15 cellular contexts compared by ENCODE assay signal in genomic region chr2:235043762-235044500, GRCh38.
DNase-seq lines count a peak whose midpoint lies in the region; ATAC-seq lines count a peak whose summit lies in the region.
"Had no signal": no experiment of that assay in that cellular context is flagged by ENCODE, and none has a peak within 500 bp of the region (broad histone marks: within the 10 kb centered on the region; RNA-seq: fewer than 3 reads in every experiment).

No MANE protein-coding gene starts in this region.

- H3K27me3 Mint-ChIP-seq in IgD-negative memory B cell (peaks cover 6% of the 10 kb centered on the region), T-helper 17 cell (peaks cover 35% of the 10 kb centered on the region)
- H3K27me3 Mint-ChIP-seq in stimulated activated memory B cell treated with anti-CD40 and anti-IgM and Interleukin-4, amounts not matched to agents 10 μg/mL and 1 μg/mL and 100 μg/mL, for 72 hours: no peaks in the 10 kb centered on the region

- H3K4me1 Mint-ChIP-seq in IgD-negative memory B cell: peaks cover 31 to 35% (median 33%) of the 10 kb centered on the region in 3 donors
- H3K4me1 Mint-ChIP-seq in T-helper 17 cell: peaks cover 14% of the 10 kb centered on the region
- peaks cover 50% of the 10 kb centered on the region for H3K4me1 Mint-ChIP-seq in stimulated activated memory B cell treated with anti-CD40 and anti-IgM and Interleukin-4, amounts not matched to agents 10 μg/mL and 1 μg/mL and 100 μg/mL, for 72 hours

- H3K9me3 ChIP-seq in T-helper 17 cell (ENCODE audit: control insufficient read depth, low read length, poor library complexity, severe bottlenecking) (no peaks in the 10 kb centered on the region), right cardiac atrium (ENCODE audit: control insufficient read depth, low read length) (no peaks in the 10 kb centered on the region)

- H3K4me3 Mint-ChIP-seq in IgD-negative memory B cell: peak overlapping the region; percentile 46 to 84 (median 75)
- no peak overlapping the region for H3K4me3 Mint-ChIP-seq in T-helper 17 cell
- peak overlapping the region; percentile 66 for H3K4me3 Mint-ChIP-seq in stimulated activated memory B cell treated with anti-CD40 and anti-IgM and Interleukin-4, amounts not matched to agents 10 μg/mL and 1 μg/mL and 100 μg/mL, for 72 hours

- H3K27ac ChIP-seq in right cardiac atrium (ENCODE audit: low read length): no peak overlapping the region

- H3K9me3 Mint-ChIP-seq in IgD-negative memory B cell: no peaks in the 10 kb centered on the region
- H3K9me3 Mint-ChIP-seq in stimulated activated memory B cell treated with anti-CD40 and anti-IgM and Interleukin-4, amounts not matched to agents 10 μg/mL and 1 μg/mL and 100 μg/mL, for 72 hours: no peaks in the 10 kb centered on the region

- WGBS in right cardiac atrium: 74% methylated on average over 22 of the region's 22 CpGs

- H3K36me3 Mint-ChIP-seq in IgD-negative memory B cell: no peaks in the 10 kb centered on the region
- H3K36me3 Mint-ChIP-seq in T-helper 17 cell (ENCODE audit: low read depth): peaks cover 3% of the 10 kb centered on the region
- peaks cover 5% of the 10 kb centered on the region for H3K36me3 Mint-ChIP-seq in stimulated activated memory B cell treated with anti-CD40 and anti-IgM and Interleukin-4, amounts not matched to agents 10 μg/mL and 1 μg/mL and 100 μg/mL, for 72 hours

- H3K27ac Mint-ChIP-seq in IgD-negative memory B cell (peak overlapping the region; percentile 84 to 94 (median 94)), T-helper 17 cell (no peak overlapping the region)
- H3K27ac Mint-ChIP-seq in stimulated activated memory B cell treated with anti-CD40 and anti-IgM and Interleukin-4, amounts not matched to agents 10 μg/mL and 1 μg/mL and 100 μg/mL, for 72 hours: peak overlapping the region; percentile 94

- H3K4me1 ChIP-seq in right cardiac atrium (ENCODE audit: control insufficient read depth, insufficient read depth, low read length): peaks cover 7% of the 10 kb centered on the region

- no peak for DNase-seq in T-helper 17 cell
- peak; percentile 47 to 80 (median 77) for DNase-seq in right cardiac atrium
- no peak for DNase-seq in NCI-H1092 (lab: John Stamatoyannopoulos, UW)
- no peak for DNase-seq in GOT3 (lab: John Stamatoyannopoulos, UW)
- no peak for DNase-seq in stimulated activated CD4-positive, alpha-beta T cell treated with anti-CD3 and anti-CD28 coated beads, Interleukin-2, amount 100 ng/mL, for 48 hours
- DNase-seq: activated CD4-positive, alpha-beta T cell treated with anti-CD3 and anti-CD28 coated beads, Interleukin-2, amount 50 U/mL, for 1 hour; DMS79 treated with DMSO at 0.1 percent for 48 hours; mammary epithelial cell; NCI-H2029 treated with DMSO at 0.1 percent for 48 hours; NCI-H82; SHP77; T-helper 9 cell had no signal

- intact Hi-C loops in right cardiac atrium (cut with DNase I): no loop called here

- H3K27me3 ChIP-seq in right cardiac atrium (ENCODE audit: control insufficient read depth, insufficient read depth): no peaks in the 10 kb centered on the region

- ATAC-seq in T-helper 17 cell (peak; percentile 62), right cardiac atrium (peak in 1 of 2 donors; percentile 40)
- ATAC-seq in stimulated activated memory B cell treated with anti-CD40 and anti-IgM and Interleukin-4, amounts not matched to agents 10 μg/mL and 1 μg/mL and 100 μg/mL, for 72 hours: peak; percentile 88

- H3K4me3 ChIP-seq in right cardiac atrium (ENCODE audit: low read length): no peak overlapping the region
- H3K4me3 ChIP-seq: smooth muscle cell had no signal

Comparison
In these comparisons a context has a peak if more than half of its experiments do, and no peak if none do; other contexts are left out.
1. DNase-seq: peak in right cardiac atrium (3 of 3); none in T-helper 17 cell (0 of 3), NCI-H1092 (single experiment), GOT3 (single experiment) and stimulated activated CD4-positive, alpha-beta T cell treated with anti-CD3 and anti-CD28 coated beads, Interleukin-2, amount 100 ng/mL, for 48 hours (0 of 2).